Comparison of ENCODE assay signal across 9 cellular contexts in genomic region chr2:215728504-215729065, GRCh38.
DNase-seq lines count a peak whose midpoint lies in the region; ATAC-seq and TF ChIP-seq lines count a peak whose summit lies in the region.
"Had no signal": no experiment of that assay in that cellular context is flagged by ENCODE, and none has a peak within 500 bp of the region (broad histone marks: within the 10 kb centered on the region; RNA-seq: fewer than 3 reads in every experiment).

No MANE protein-coding gene starts in this region.

- H3K36me3 ChIP-seq in PC-3 (ENCODE audit: low read depth, low read length) = no peaks in the 10 kb centered on the region

- H3K9me3 ChIP-seq in PC-3 (ENCODE audit: low read length) = no peaks in the 10 kb centered on the region

- H3K9me2 ChIP-seq in PC-3 (replicated peaks; ENCODE audit: low read length) = no peaks in the 10 kb centered on the region

- H3K9ac ChIP-seq in PC-3 (ENCODE audit: low read length) = peak overlapping the region; percentile 5; the same call in 1 of the 2 replicates
- H3K9ac ChIP-seq: KMS-11 had no signal

- H3K4me2 ChIP-seq in PC-3 (ENCODE audit: low read length) = peak overlapping the region; percentile 68
- H3K4me2 ChIP-seq: KMS-11 had no signal

- H3K79me2 ChIP-seq in PC-3 (ENCODE audit: low read length) = no peaks in the 10 kb centered on the region

- in situ Hi-C loops in GM13977 (cut with MboI; ENCODE audit: low pct_unique_long_range_greater_than_20kb, low sequenced_read_pairs, unreplicated experiment) = no loop called here

- no peak for TF ChIP-seq CTCF in GM13977 (IDR thresholded peaks at IDR 0.05; ENCODE audit: extremely low read depth, insufficient read depth, missing control alignments)
- no peak for TF ChIP-seq CTCF in PC-3 (conservative IDR thresholded peaks at IDR 0.05; ENCODE audit: low read depth, low read length)

- no peak overlapping the region for H3K4me3 ChIP-seq in PC-3 (ENCODE audit: low read length)

- H3K27ac ChIP-seq in PC-3 (ENCODE audit: low read length) = peak overlapping the region; percentile 95
- H3K27ac ChIP-seq: KMS-11 had no signal

- intact Hi-C loops in PC-3 (cut with micrococcal nuclease) = loop anchor here (1.0 to 5.0 kb wide), 3 partner anchors 19 to 198 kb away; no protein-coding TSS in a partner anchor

- no peak overlapping the region for H2AFZ ChIP-seq in PC-3 (ENCODE audit: low read length)

- peak; percentile 68 for ATAC-seq in HG02588 (IDR thresholded peaks at IDR 0.05; ENCODE audit: unreplicated experiment)
- peak; percentile 91 for ATAC-seq in PC-3

- no peaks in the 10 kb centered on the region for H4K20me1 ChIP-seq in PC-3 (ENCODE audit: low read length)

- peak; percentile 31 for DNase-seq in GM13977 (ENCODE audit: low spot score)
- peak; percentile 91 for DNase-seq in PC-3
- DNase-seq in iris pigment epithelial cell (ENCODE audit: low read depth) = peak; percentile 100
- no peak for DNase-seq in NCI-H1105 (lab: John Stamatoyannopoulos, UW)
- DNase-seq in NCI-H2227 treated with DMSO at 0.1 percent for 48 hours (lab: John Stamatoyannopoulos, UW) = no peak
- no peak for DNase-seq in nucleus accumbens (lab: John Stamatoyannopoulos, UW)
- DNase-seq in HuH-7.5 (ENCODE audit: low spot score) = no peak

- POLR2A ChIA-PET in PC-3 (lab: Charles Lee; ENCODE audit: unreplicated experiment) = no interaction called here

- CTCF ChIA-PET in PC-3 (lab: Charles Lee) = no interaction called here

- H3K4me1 ChIP-seq in PC-3 (ENCODE audit: insufficient read depth, low read length) = peaks cover 32% of the 10 kb centered on the region

- H3F3A ChIP-seq in PC-3 (ENCODE audit: low read length, unreplicated experiment) = no peaks in the 10 kb centered on the region

- H3K27me3 ChIP-seq in PC-3 (ENCODE audit: low read length) = no peaks in the 10 kb centered on the region

- BruUV-seq in PC-3 (replicated peaks; lab: Mats Ljungman, UMichigan) = no TSS peak

Comparison
In these comparisons a context has a peak if more than half of its experiments do, and no peak if none do; other contexts are left out.
1. DNase-seq: peak in GM13977 (single experiment), PC-3 (single experiment) and iris pigment epithelial cell (single experiment); none in NCI-H1105 (single experiment), NCI-H2227 treated with DMSO at 0.1 percent for 48 hours (single experiment), nucleus accumbens (0 of 56) and HuH-7.5 (single experiment).